Comparison of ENCODE assay signal across 9 cellular contexts in genomic region chr20:19756756-19757486, GRCh38. TPM values are rescaled to one million over a fixed set of nuclear protein-coding genes. Genes with fewer than 3 reads are reported as not detected.
DNase-seq lines count a peak whose midpoint lies in the region; ATAC-seq and TF ChIP-seq lines count a peak whose summit lies in the region.
"Had no signal": no experiment of that assay in that cellular context is flagged by ENCODE, and none has a peak within 500 bp of the region (broad histone marks: within the 10 kb centered on the region; RNA-seq: fewer than 3 reads in every experiment).

No MANE protein-coding gene starts in this region.

- ATAC-seq in left lung (no peak), GM21526 (IDR thresholded peaks at IDR 0.05; ENCODE audit: low FRiP score, unreplicated experiment) (no peak)

- H3K9me3 ChIP-seq in ascending aorta (no peaks in the 10 kb centered on the region), left lung (no peaks in the 10 kb centered on the region), testis (no peaks in the 10 kb centered on the region)

- DNase-seq in ascending aorta (ENCODE audit: low spot score in 2 of 2) = peak in 1 of 2 donors; percentile 53
- DNase-seq in left lung = no peak
- DNase-seq in testis = no peak
- no peak for DNase-seq in activated effector memory CD4-positive, alpha-beta T cell treated with anti-CD3 and anti-CD28 coated beads, Interleukin-2, amount 50 U/mL, for 16 hours
- DNase-seq in NOMO-1 (lab: John Stamatoyannopoulos, UW; ENCODE audit: unreplicated experiment in 2 of 2) = no peak
- DNase-seq: natural killer cell had no signal

- peaks cover 29% of the 10 kb centered on the region for H3K27me3 Mint-ChIP-seq in IgD-negative memory B cell

- no peaks in the 10 kb centered on the region for H3K9me3 Mint-ChIP-seq in IgD-negative memory B cell
- H3K9me3 Mint-ChIP-seq: natural killer cell had no signal

- peaks cover 0 to 5% (median 2%) of the 10 kb centered on the region in 3 donors for H3K4me1 Mint-ChIP-seq in IgD-negative memory B cell
- H3K4me1 Mint-ChIP-seq: natural killer cell had no signal

- no peaks in the 10 kb centered on the region for H3K36me3 Mint-ChIP-seq in IgD-negative memory B cell
- H3K36me3 Mint-ChIP-seq: natural killer cell had no signal

- H3K4me3 ChIP-seq in ascending aorta (peak overlapping the region; percentile 92 to 97), left lung (peak overlapping the region; percentile 66 to 69), testis (peak overlapping the region; percentile 72 to 92)

- no peak for TF ChIP-seq CTCF in ascending aorta (IDR thresholded peaks at IDR 0.05)
- TF ChIP-seq CTCF in left lung (IDR thresholded peaks at IDR 0.05) = no peak
- TF ChIP-seq CTCF in testis (IDR thresholded peaks at IDR 0.05) = no peak

- H3K4me3 Mint-ChIP-seq in IgD-negative memory B cell = peak overlapping the region; percentile 63 to 83 (median 76)

- WGBS in testis, 2 donors = 16 to 20% methylated on average over 17 to 22 of the region's 22 CpGs

- H3K27me3 ChIP-seq in ascending aorta (no peaks in the 10 kb centered on the region), left lung (peaks cover 0 to 25% of the 10 kb centered on the region in 2 donors), testis (no peaks in the 10 kb centered on the region)

- intact Hi-C loops in ascending aorta (cut with DNase I) (loop anchor here (5.0 kb wide), 1 partner anchor 130 kb away; no protein-coding TSS in a partner anchor), left lung (cut with DNase I) (no loop called here), testis (cut with DNase I; ENCODE audit: low total_unique reads) (no loop called here)

- peaks cover 5 to 17% of the 10 kb centered on the region in 2 donors for H3K4me1 ChIP-seq in ascending aorta
- H3K4me1 ChIP-seq in left lung = peaks cover 15 to 27% of the 10 kb centered on the region in 2 donors
- H3K4me1 ChIP-seq in testis = peaks cover 17% of the 10 kb centered on the region

- H3K27ac Mint-ChIP-seq in IgD-negative memory B cell = no peak overlapping the region
- H3K27ac Mint-ChIP-seq: natural killer cell had no signal

- TF ChIP-seq POLR2A in testis (IDR thresholded peaks at IDR 0.05) = no peak

- H3K36me3 ChIP-seq in ascending aorta = no peaks in the 10 kb centered on the region
- H3K36me3 ChIP-seq in left lung = no peaks in the 10 kb centered on the region
- no peaks in the 10 kb centered on the region for H3K36me3 ChIP-seq in testis (ENCODE audit: low read depth, missing control alignments)

- H3K27ac ChIP-seq in ascending aorta (peak overlapping the region; percentile 97), left lung (peak overlapping the region; percentile 91 to 94), testis (peak overlapping the region; percentile 85 to 86)

RNA-seq across cellular contexts. Expression of gene RIN2, which starts 1.1 kb away (rescaled TPM):
- polyA plus RNA-seq in IgD-negative memory B cell (not detected), testis (ENCODE audit: insufficient read depth, low read depth, low replicate concordance) (9.1 TPM)
- total RNA-seq in ascending aorta (45.7 TPM), left lung (10 to 100 TPM; 69.0 to 69.8 TPM), testis (10 to 100 TPM; 16.0 to 29.2 TPM)
- total RNA-seq: T-helper 2 cell treated with Interferon-gamma antibody and Interleukin-4, amounts not matched to agents 100 ng/mL and 5 ng/mL, for 36 hours had no signal
